Comparison of ENCODE assay signal across 28 cellular contexts in genomic region chr15:63588826-63589225, GRCh38. TPM values are rescaled to one million over a fixed set of nuclear protein-coding genes. Genes with fewer than 3 reads are reported as not detected.
"Had no signal": no experiment of that assay in that cellular context is flagged by ENCODE, and none has a peak within 500 bp of the region (broad histone marks: within the 10 kb centered on the region; RNA-seq: fewer than 3 reads in every experiment).

No MANE protein-coding gene starts in this region.

- H3K9me3 ChIP-seq: breast epithelium, neutrophil, ovary, testis, vagina had no signal

- H3K9me3 Mint-ChIP-seq: central memory CD8-positive, alpha-beta T cell; effector memory CD8-positive, alpha-beta T cell had no signal

- H3K4me3 Mint-ChIP-seq: activated naive CD4-positive, alpha-beta T cell treated with anti-CD3 and anti-CD28 coated beads, Interleukin-2, amount 50 U/mL, for 24 hours; central memory CD8-positive, alpha-beta T cell; effector memory CD8-positive, alpha-beta T cell; mesothelial cell of epicardium; naive thymus-derived CD8-positive, alpha-beta T cell; T-helper 2 cell treated with Interferon-gamma antibody and Interleukin-4, amounts not matched to agents 5 μg/mL and 100 μg/mL, for 36 hours had no signal

- H3K27me3 ChIP-seq: breast epithelium, dorsolateral prefrontal cortex, neutrophil, ovary, testis, vagina had no signal

- H3K4me3 ChIP-seq: breast epithelium, dorsolateral prefrontal cortex, left ventricle myocardium inferior, ovary, psoas muscle, testis, vagina had no signal

- H3K36me3 ChIP-seq: breast epithelium, ovary had no signal

- DNase-seq: activated CD4-positive, alpha-beta T cell treated with anti-CD3 and anti-CD28 coated beads, Interleukin-2, amount 50 U/mL, for 1 hour; activated CD8-positive, alpha-beta memory T cell treated with anti-CD3 and anti-CD28 coated beads for 24 hours; activated gamma-delta T cell treated with Interleukin-2 at 50 U/mL for 16 hours; dorsolateral prefrontal cortex; effector memory CD8-positive, alpha-beta T cell; foreskin melanocyte; glutamatergic neuron; hippocampal formation; kidney glomerular epithelial cell; left ventricle myocardium inferior; naive thymus-derived CD8-positive, alpha-beta T cell; ovary; psoas muscle; stimulated activated CD4-positive, alpha-beta T cell treated with anti-CD3 and anti-CD28 coated beads, Interleukin-12 subunit alpha, Interleukin-12 subunit beta, amount 100 ng/mL, for 4 hours; testis; trophoblast cell had no signal

- H3K27ac Mint-ChIP-seq: mesothelial cell of epicardium; T-helper 2 cell treated with Interferon-gamma antibody and Interleukin-4, amounts not matched to agents 5 μg/mL and 100 μg/mL, for 36 hours had no signal

- H3K27ac ChIP-seq: breast epithelium, dorsolateral prefrontal cortex, left ventricle myocardium inferior, neutrophil, ovary, psoas muscle, testis, vagina, VCaP had no signal

- H3K27me3 Mint-ChIP-seq: activated naive CD4-positive, alpha-beta T cell treated with anti-CD3 and anti-CD28 coated beads, Interleukin-2, amount 50 U/mL, for 24 hours; central memory CD8-positive, alpha-beta T cell; effector memory CD8-positive, alpha-beta T cell; naive thymus-derived CD8-positive, alpha-beta T cell had no signal

- ATAC-seq: activated CD4-positive, CD25-positive, alpha-beta regulatory T cell treated with anti-CD3 and anti-CD28 coated beads, Interleukin-2, amount 50 U/mL, for 24 hours; effector memory CD8-positive, alpha-beta T cell; esophagus mucosa; naive thymus-derived CD8-positive, alpha-beta T cell; psoas muscle; right cardiac atrium had no signal

- H3K4me1 Mint-ChIP-seq: mesothelial cell of epicardium had no signal

- H3K4me1 ChIP-seq: breast epithelium, psoas muscle, testis, vagina had no signal

RNA-seq across cellular contexts. Expression of gene FBXL22, which starts 8.4 kb away (rescaled TPM):
- total RNA-seq: endothelial cell of umbilical vein had no signal
